Comparison of ENCODE assay signal across 1 cellular context in the genomic region with DNA sequence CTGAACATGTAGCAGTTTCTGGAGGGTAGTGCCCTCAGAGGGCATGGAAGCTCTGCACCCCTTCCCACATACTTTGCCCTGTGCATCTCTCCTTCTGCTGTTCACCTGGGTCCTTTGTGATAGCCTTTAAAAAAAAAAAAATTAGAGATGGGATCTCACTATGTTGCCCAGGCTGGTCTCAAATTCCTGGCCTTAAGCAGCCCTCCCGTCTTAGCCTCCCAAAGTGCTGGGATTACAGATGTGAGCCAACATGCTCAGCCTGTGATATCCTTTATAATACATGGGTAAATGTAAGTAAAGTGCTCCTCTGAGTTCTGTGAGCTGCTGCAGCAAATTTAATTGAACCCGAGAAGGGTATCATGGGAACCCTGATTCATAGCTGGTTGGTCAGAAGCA.
TF ChIP-seq lines count a peak whose summit lies in the region.

No MANE protein-coding gene starts in this region.

TF ChIP-seq in IMR-90, 13 proteins besides CTCF, POLR2A, EP300 and RAD21:
- no peak for TF ChIP-seq CEBPB (IDR thresholded peaks at IDR 0.05; ENCODE audit: low read depth, low read length)
- TF ChIP-seq SMC3 (IDR thresholded peaks at IDR 0.05; ENCODE audit: low read depth, low read length), result no peak
- TF ChIP-seq FOS (IDR thresholded peaks at IDR 0.05; ENCODE audit: low read depth, low read length), result no peak
- no peak for TF ChIP-seq CHD1 (IDR thresholded peaks at IDR 0.05; ENCODE audit: low read depth, low read length)
- no peak for TF ChIP-seq MXI1 (IDR thresholded peaks at IDR 0.05; ENCODE audit: borderline replicate concordance, low read depth, low read length)
- no peak for TF ChIP-seq USF2 (IDR thresholded peaks at IDR 0.05; ENCODE audit: low read depth, low read length)
- no peak for TF ChIP-seq RCOR1 (IDR thresholded peaks at IDR 0.05; ENCODE audit: insufficient replicate concordance, low read length)
- TF ChIP-seq NFE2L2 (IDR thresholded peaks at IDR 0.05; ENCODE audit: low read depth, low read length), result no peak
- no peak for TF ChIP-seq ELK1 (IDR thresholded peaks at IDR 0.05; ENCODE audit: borderline replicate concordance, low read depth, low read length)
- no peak for TF ChIP-seq MAFK (IDR thresholded peaks at IDR 0.05; ENCODE audit: low read depth, low read length)
- TF ChIP-seq BHLHE40 (IDR thresholded peaks at IDR 0.05; ENCODE audit: low read depth, low read length), result no peak
- TF ChIP-seq MAZ (IDR thresholded peaks at IDR 0.05; ENCODE audit: borderline replicate concordance, low read depth, low read length), result no peak
- no peak for TF ChIP-seq RFX5 (IDR thresholded peaks at IDR 0.05; ENCODE audit: low read depth, low read length)
TF ChIP-seq in IMR-90: peak in this region for 0.
